Comparison of ENCODE assay signal across 8 cellular contexts in genomic region chr15:86915811-86916331, GRCh38.
A peak's percentile ranks its signal among the peaks of the same experiment; 100 is the strongest.
DNase-seq lines count a peak whose midpoint lies in the region; ATAC-seq and TF ChIP-seq lines count a peak whose summit lies in the region.

No MANE protein-coding gene starts in this region.

- H3K4me3 Mint-ChIP-seq in CD4-positive, alpha-beta memory T cell, result no peak overlapping the region

- H3K9me3 ChIP-seq in BLaER1 treated with 17β-estradiol and CSF1 and Interleukin-3, amounts not matched to agents 10 nM and 100 nM (replicated peaks in 1 of 11), result peaks cover 0 to 10% (median 0%) of the 10 kb centered on the region in 11 experiments; a peak in 6 of 22 replicates
- no peaks in the 10 kb centered on the region for H3K9me3 ChIP-seq in prostate gland
- H3K9me3 ChIP-seq in CD4-positive, alpha-beta memory T cell (ENCODE audit: control insufficient read depth in 1 of 2, low read length in 2 of 2), result no peaks in the 10 kb centered on the region

- peak; percentile 37 for DNase-seq in HuH-7.5 (ENCODE audit: low spot score)
- DNase-seq in SK-MEL-5 (ENCODE audit: low read depth, low spot score), result peak; percentile 78
- DNase-seq in foreskin keratinocyte, result peak; percentile 32 to 57
- DNase-seq in prostate gland (ENCODE audit: low spot score), result peak; percentile 33
- no peak for DNase-seq in activated effector memory CD4-positive, alpha-beta T cell treated with anti-CD3 and anti-CD28 coated beads, Interleukin-2, amount 50 U/mL, for 16 hours
- no peak for DNase-seq in CD4-positive, alpha-beta memory T cell

- CTCF ChIA-PET in CD4-positive, alpha-beta memory T cell (lab: Charles Lee; ENCODE audit: partially characterized antibody), result no interaction called here

- H3K27me3 Mint-ChIP-seq in CD4-positive, alpha-beta memory T cell, result peaks cover 5 to 8% of the 10 kb centered on the region in 2 donors

- no peak overlapping the region for H3K4me3 ChIP-seq in BLaER1 treated with 17β-estradiol and CSF1 and Interleukin-3, amounts not matched to agents 10 nM and 100 nM
- no peak overlapping the region for H3K4me3 ChIP-seq in prostate gland
- H3K4me3 ChIP-seq in CD4-positive, alpha-beta memory T cell (ENCODE audit: low read length in 2 of 2), result no peak overlapping the region

- TF ChIP-seq CTCF in foreskin keratinocyte (conservative IDR thresholded peaks at IDR 0.05) (peak; percentile 71), prostate gland (IDR thresholded peaks at IDR 0.05) (peak in 3 of 4 experiments; percentile 42 to 66 (median 44))

- peak overlapping the region in 9 of 11 experiments; percentile 42 to 84 (median 81); a peak in 17 of 22 replicates for H3K27ac ChIP-seq in BLaER1 treated with 17β-estradiol and CSF1 and Interleukin-3, amounts not matched to agents 10 nM and 100 nM
- H3K27ac ChIP-seq in foreskin keratinocyte (no peak overlapping the region), prostate gland (no peak overlapping the region)
- H3K27ac ChIP-seq in CD4-positive, alpha-beta memory T cell (ENCODE audit: low read depth, low read length), result no peak overlapping the region

- peaks cover 0 to 1% (median 0%) of the 10 kb centered on the region in 8 donors for H3K9me3 Mint-ChIP-seq in CD4-positive, alpha-beta memory T cell

- intact Hi-C loops in prostate gland (cut with DNase I), result loop anchor here (10.0 kb wide), 2 partner anchors 1329 to 1359 kb away; no protein-coding TSS in a partner anchor
- intact Hi-C loops in CD4-positive, alpha-beta memory T cell (cut with micrococcal nuclease), result loop anchor here (5.0 kb wide), 1 partner anchor 1331 kb away; no protein-coding TSS in a partner anchor

- H3K36me3 Mint-ChIP-seq in CD4-positive, alpha-beta memory T cell, result no peaks in the 10 kb centered on the region

- no peak for TF ChIP-seq POLR2A in prostate gland (IDR thresholded peaks at IDR 0.05)

- H3K27me3 ChIP-seq in BLaER1 treated with 17β-estradiol and CSF1 and Interleukin-3, amounts not matched to agents 10 nM and 100 nM, result no peaks in the 10 kb centered on the region
- H3K27me3 ChIP-seq in foreskin keratinocyte (peaks cover 6% of the 10 kb centered on the region), prostate gland (replicated peaks; ENCODE audit: insufficient read depth) (no peaks in the 10 kb centered on the region)
- no peaks in the 10 kb centered on the region for H3K27me3 ChIP-seq in CD4-positive, alpha-beta memory T cell (ENCODE audit: insufficient read depth, low read length)

- H3K36me3 ChIP-seq in BLaER1 treated with 17β-estradiol and CSF1 and Interleukin-3, amounts not matched to agents 10 nM and 100 nM, result no peaks in the 10 kb centered on the region
- no peaks in the 10 kb centered on the region for H3K36me3 ChIP-seq in prostate gland
- no peaks in the 10 kb centered on the region for H3K36me3 ChIP-seq in CD4-positive, alpha-beta memory T cell (ENCODE audit: insufficient read depth, low read length)

- peak overlapping the region in 8 of 11 experiments; percentile 32 to 74 (median 66); a peak in 13 of 22 replicates for H3K9ac ChIP-seq in BLaER1 treated with 17β-estradiol and CSF1 and Interleukin-3, amounts not matched to agents 10 nM and 100 nM

- H3K4me1 Mint-ChIP-seq in CD4-positive, alpha-beta memory T cell, result no peaks in the 10 kb centered on the region

- peaks cover 56 to 91% (median 81%) of the 10 kb centered on the region in 10 experiments for H3K4me1 ChIP-seq in BLaER1 treated with 17β-estradiol and CSF1 and Interleukin-3, amounts not matched to agents 10 nM and 100 nM
- H3K4me1 ChIP-seq in foreskin keratinocyte, result no peaks in the 10 kb centered on the region
- H3K4me1 ChIP-seq in prostate gland (replicated peaks), result no peaks in the 10 kb centered on the region
- no peaks in the 10 kb centered on the region for H3K4me1 ChIP-seq in CD4-positive, alpha-beta memory T cell (ENCODE audit: insufficient read depth, low read length)

- peak; percentile 71 for ATAC-seq in foreskin keratinocyte
- ATAC-seq in GM18909 (IDR thresholded peaks at IDR 0.05; ENCODE audit: poor library complexity, unreplicated experiment), result no peak

- POLR2A ChIA-PET in CD4-positive, alpha-beta memory T cell (lab: Charles Lee; ENCODE audit: partially characterized antibody), result no interaction called here

- no peaks in the 10 kb centered on the region for H4K20me1 ChIP-seq in BLaER1 treated with 17β-estradiol and CSF1 and Interleukin-3, amounts not matched to agents 10 nM and 100 nM

- in situ Hi-C loops in SK-MEL-5 (cut with HindIII; ENCODE audit: low pct_unique_long_range_greater_than_20kb, low sequenced_read_pairs), result no loop called here

- WGBS in prostate gland, result 17% methylated on average over 12 of the region's 12 CpGs

- H3K27ac Mint-ChIP-seq in CD4-positive, alpha-beta memory T cell, result no peak overlapping the region

- peak overlapping the region; percentile 74 to 87 (median 81) for H3K4me2 ChIP-seq in BLaER1 treated with 17β-estradiol and CSF1 and Interleukin-3, amounts not matched to agents 10 nM and 100 nM

Comparison
In these comparisons a context has a peak if more than half of its experiments do, and no peak if none do; other contexts are left out.
1. H3K27ac ChIP-seq: peak in BLaER1 treated with 17β-estradiol and CSF1 and Interleukin-3, amounts not matched to agents 10 nM and 100 nM (9 of 11); none in foreskin keratinocyte (single experiment), prostate gland (0 of 2) and CD4-positive, alpha-beta memory T cell (single experiment).
2. DNase-seq: peak in HuH-7.5 (single experiment), SK-MEL-5 (single experiment), foreskin keratinocyte (2 of 2) and prostate gland (single experiment); none in activated effector memory CD4-positive, alpha-beta T cell treated with anti-CD3 and anti-CD28 coated beads, Interleukin-2, amount 50 U/mL, for 16 hours (single experiment) and CD4-positive, alpha-beta memory T cell (0 of 5).